Comparison of ENCODE assay signal across 1 cellular context in the genomic region with DNA sequence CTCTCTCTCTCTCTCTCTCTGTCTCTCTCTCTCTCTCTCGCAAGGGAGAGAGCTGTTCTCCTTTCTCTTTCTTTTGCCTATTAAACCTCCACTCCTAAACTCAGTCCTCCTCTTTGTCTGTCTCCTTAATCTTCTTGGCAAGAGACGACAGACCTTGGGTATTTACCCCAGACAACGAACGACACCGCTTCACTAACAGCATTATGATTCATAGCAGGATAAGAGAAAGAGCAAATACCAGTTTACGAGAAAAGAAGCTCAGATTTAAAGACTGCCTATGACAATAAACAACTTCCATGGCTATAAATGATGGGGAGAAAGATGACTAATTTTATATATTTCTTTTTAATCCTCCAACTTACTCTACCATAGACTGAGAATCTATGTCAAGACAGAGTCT.
TF ChIP-seq lines count a peak whose summit lies in the region.

No MANE protein-coding gene starts in this region.

TF ChIP-seq in H1, 55 proteins besides CTCF, POLR2A, EP300 and RAD21 (continued from another document):
- TF ChIP-seq BCL11A (IDR thresholded peaks at IDR 0.05; ENCODE audit: low read depth in 2 of 2, low read length in 2 of 2) (no peak), SIX5 (IDR thresholded peaks at IDR 0.05; ENCODE audit: low read depth, low read length) (no peak), GABPA (IDR thresholded peaks at IDR 0.05; ENCODE audit: borderline replicate concordance, insufficient read depth, low read length) (no peak), SIRT6 (IDR thresholded peaks at IDR 0.05; ENCODE audit: low read length) (no peak), CBX5 (IDR thresholded peaks at IDR 0.05; ENCODE audit: low read depth, low read length) (no peak), KDM1A (IDR thresholded peaks at IDR 0.05; ENCODE audit: borderline replicate concordance, low read length) (no peak), MAFK (IDR thresholded peaks at IDR 0.05; ENCODE audit: low read depth, low read length) (no peak), SP2 (IDR thresholded peaks at IDR 0.05; ENCODE audit: low read length) (no peak), EZH2 (IDR thresholded peaks at IDR 0.05; ENCODE audit: low read depth, low read length, severe bottlenecking) (no peak), CTBP2 (IDR thresholded peaks at IDR 0.05; ENCODE audit: borderline replicate concordance, insufficient read depth, insufficient read length, low read length) (no peak), TCF12 (IDR thresholded peaks at IDR 0.05; ENCODE audit: low read depth, low read length) (no peak), HDAC2 (IDR thresholded peaks at IDR 0.05; ENCODE audit: borderline replicate concordance in 1 of 2, low read depth in 2 of 2, low read length in 2 of 2) (no peak)
- TF ChIP-seq, protein P1, sequence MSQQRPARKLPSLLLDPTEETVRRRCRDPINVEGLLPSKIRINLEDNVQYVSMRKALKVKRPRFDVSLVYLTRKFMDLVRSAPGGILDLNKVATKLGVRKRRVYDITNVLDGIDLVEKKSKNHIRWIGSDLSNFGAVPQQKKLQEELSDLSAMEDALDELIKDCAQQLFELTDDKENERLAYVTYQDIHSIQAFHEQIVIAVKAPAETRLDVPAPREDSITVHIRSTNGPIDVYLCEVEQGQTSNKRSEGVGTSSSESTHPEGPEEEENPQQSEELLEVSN (IDR thresholded peaks at IDR 0.05) = no peak
- TF ChIP-seq, protein P2, sequence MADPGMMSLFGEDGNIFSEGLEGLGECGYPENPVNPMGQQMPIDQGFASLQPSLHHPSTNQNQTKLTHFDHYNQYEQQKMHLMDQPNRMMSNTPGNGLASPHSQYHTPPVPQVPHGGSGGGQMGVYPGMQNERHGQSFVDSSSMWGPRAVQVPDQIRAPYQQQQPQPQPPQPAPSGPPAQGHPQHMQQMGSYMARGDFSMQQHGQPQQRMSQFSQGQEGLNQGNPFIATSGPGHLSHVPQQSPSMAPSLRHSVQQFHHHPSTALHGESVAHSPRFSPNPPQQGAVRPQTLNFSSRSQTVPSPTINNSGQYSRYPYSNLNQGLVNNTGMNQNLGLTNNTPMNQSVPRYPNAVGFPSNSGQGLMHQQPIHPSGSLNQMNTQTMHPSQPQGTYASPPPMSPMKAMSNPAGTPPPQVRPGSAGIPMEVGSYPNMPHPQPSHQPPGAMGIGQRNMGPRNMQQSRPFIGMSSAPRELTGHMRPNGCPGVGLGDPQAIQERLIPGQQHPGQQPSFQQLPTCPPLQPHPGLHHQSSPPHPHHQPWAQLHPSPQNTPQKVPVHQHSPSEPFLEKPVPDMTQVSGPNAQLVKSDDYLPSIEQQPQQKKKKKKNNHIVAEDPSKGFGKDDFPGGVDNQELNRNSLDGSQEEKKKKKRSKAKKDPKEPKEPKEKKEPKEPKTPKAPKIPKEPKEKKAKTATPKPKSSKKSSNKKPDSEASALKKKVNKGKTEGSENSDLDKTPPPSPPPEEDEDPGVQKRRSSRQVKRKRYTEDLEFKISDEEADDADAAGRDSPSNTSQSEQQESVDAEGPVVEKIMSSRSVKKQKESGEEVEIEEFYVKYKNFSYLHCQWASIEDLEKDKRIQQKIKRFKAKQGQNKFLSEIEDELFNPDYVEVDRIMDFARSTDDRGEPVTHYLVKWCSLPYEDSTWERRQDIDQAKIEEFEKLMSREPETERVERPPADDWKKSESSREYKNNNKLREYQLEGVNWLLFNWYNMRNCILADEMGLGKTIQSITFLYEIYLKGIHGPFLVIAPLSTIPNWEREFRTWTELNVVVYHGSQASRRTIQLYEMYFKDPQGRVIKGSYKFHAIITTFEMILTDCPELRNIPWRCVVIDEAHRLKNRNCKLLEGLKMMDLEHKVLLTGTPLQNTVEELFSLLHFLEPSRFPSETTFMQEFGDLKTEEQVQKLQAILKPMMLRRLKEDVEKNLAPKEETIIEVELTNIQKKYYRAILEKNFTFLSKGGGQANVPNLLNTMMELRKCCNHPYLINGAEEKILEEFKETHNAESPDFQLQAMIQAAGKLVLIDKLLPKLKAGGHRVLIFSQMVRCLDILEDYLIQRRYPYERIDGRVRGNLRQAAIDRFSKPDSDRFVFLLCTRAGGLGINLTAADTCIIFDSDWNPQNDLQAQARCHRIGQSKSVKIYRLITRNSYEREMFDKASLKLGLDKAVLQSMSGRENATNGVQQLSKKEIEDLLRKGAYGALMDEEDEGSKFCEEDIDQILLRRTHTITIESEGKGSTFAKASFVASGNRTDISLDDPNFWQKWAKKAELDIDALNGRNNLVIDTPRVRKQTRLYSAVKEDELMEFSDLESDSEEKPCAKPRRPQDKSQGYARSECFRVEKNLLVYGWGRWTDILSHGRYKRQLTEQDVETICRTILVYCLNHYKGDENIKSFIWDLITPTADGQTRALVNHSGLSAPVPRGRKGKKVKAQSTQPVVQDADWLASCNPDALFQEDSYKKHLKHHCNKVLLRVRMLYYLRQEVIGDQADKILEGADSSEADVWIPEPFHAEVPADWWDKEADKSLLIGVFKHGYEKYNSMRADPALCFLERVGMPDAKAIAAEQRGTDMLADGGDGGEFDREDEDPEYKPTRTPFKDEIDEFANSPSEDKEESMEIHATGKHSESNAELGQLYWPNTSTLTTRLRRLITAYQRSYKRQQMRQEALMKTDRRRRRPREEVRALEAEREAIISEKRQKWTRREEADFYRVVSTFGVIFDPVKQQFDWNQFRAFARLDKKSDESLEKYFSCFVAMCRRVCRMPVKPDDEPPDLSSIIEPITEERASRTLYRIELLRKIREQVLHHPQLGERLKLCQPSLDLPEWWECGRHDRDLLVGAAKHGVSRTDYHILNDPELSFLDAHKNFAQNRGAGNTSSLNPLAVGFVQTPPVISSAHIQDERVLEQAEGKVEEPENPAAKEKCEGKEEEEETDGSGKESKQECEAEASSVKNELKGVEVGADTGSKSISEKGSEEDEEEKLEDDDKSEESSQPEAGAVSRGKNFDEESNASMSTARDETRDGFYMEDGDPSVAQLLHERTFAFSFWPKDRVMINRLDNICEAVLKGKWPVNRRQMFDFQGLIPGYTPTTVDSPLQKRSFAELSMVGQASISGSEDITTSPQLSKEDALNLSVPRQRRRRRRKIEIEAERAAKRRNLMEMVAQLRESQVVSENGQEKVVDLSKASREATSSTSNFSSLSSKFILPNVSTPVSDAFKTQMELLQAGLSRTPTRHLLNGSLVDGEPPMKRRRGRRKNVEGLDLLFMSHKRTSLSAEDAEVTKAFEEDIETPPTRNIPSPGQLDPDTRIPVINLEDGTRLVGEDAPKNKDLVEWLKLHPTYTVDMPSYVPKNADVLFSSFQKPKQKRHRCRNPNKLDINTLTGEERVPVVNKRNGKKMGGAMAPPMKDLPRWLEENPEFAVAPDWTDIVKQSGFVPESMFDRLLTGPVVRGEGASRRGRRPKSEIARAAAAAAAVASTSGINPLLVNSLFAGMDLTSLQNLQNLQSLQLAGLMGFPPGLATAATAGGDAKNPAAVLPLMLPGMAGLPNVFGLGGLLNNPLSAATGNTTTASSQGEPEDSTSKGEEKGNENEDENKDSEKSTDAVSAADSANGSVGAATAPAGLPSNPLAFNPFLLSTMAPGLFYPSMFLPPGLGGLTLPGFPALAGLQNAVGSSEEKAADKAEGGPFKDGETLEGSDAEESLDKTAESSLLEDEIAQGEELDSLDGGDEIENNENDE (IDR thresholded peaks at IDR 0.05; ENCODE audit: insufficient replicate concordance, low read length) = no peak
